In the genomic region with DNA sequence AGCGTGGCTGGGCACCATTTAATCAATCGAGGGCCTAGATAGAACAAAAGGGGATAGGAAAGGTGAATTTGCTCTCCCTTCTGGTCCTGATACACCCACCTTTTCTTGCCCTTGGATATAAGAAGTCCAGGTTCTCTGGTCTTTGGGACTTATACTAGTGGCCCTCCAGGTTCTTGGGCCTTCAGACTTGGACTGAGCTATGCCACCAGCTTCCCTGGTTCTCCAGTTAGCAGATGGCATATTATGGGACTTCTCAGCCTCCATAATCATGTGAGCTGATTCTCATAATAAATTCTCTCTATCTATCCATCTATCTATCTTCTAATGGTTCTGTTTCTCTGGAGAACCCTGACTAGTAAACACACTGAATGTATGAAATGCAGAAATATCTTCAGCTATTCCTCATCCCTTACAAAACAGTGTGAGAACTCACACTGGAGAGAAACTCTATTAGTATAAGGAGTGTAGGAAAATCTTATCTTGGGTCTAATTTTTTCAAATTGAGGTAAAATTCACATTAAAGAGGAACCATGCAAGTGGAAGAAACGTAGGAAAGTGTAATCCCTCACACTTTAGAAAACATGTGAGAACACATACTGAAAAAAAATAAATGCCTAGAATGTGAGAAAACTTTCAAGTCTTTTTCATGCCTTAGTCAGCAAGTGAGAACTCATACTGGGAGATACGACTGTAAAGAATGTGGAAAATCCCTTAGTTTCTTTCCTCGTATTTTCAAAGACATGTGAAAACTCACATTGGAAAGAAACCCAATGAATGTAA, we compare ENCODE assay signal across 1 cellular context.
TF ChIP-seq lines count a peak whose summit lies in the region.

No MANE protein-coding gene starts in this region.

TF ChIP-seq in HepG2, 621 proteins besides CTCF, POLR2A, EP300 and RAD21:
- TF ChIP-seq, protein P1, sequence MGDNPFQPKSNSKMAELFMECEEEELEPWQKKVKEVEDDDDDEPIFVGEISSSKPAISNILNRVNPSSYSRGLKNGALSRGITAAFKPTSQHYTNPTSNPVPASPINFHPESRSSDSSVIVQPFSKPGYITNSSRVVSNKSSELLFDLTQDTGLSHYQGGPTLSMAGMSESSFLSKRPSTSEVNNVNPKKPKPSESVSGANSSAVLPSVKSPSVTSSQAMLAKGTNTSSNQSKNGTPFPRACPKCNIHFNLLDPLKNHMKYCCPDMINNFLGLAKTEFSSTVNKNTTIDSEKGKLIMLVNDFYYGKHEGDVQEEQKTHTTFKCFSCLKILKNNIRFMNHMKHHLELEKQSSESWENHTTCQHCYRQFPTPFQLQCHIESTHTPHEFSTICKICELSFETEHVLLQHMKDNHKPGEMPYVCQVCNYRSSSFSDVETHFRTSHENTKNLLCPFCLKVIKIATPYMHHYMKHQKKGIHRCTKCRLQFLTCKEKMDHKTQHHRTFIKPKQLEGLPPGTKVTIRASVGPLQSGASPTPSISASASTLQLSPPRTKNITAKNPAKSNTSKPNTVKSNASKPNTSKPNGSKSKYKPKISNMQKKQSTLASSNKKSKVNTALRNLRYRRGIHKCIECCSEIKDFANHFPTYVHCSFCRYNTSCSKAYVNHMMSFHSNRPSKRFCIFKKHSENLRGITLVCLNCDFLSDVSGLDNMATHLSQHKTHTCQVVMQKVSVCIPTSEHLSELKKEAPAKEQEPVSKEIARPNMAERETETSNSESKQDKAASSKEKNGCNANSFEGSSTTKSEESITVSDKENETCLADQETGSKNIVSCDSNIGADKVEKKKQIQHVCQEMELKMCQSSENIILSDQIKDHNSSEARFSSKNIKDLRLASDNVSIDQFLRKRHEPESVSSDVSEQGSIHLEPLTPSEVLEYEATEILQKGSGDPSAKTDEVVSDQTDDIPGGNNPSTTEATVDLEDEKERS (CRISPR knock-in tag; IDR thresholded peaks at IDR 0.05) = peak; percentile 72; the same call in 1 of the 2 replicates
- TF ChIP-seq, protein P2, sequence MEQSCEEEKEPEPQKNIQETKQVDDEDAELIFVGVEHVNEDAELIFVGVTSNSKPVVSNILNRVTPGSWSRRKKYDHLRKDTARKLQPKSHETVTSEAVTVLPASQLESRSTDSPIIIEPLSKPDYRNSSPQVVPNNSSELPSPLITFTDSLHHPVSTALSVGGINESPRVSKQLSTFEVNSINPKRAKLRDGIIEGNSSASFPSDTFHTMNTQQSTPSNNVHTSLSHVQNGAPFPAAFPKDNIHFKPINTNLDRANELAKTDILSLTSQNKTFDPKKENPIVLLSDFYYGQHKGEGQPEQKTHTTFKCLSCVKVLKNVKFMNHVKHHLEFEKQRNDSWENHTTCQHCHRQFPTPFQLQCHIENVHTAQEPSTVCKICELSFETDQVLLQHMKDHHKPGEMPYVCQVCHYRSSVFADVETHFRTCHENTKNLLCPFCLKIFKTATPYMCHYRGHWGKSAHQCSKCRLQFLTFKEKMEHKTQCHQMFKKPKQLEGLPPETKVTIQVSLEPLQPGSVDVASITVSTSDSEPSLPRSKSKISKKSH (CRISPR knock-in tag; IDR thresholded peaks at IDR 0.05; ENCODE audit: borderline replicate concordance) = no peak
- no peak for TF ChIP-seq ZC3H4 (CRISPR knock-in tag; IDR thresholded peaks at IDR 0.05; ENCODE audit: borderline replicate concordance)
- TF ChIP-seq ZBTB42 (CRISPR knock-in tag; IDR thresholded peaks at IDR 0.05) = no peak
- no peak for TF ChIP-seq MAFF (IDR thresholded peaks at IDR 0.05; ENCODE audit: low read depth, low read length)
- TF ChIP-seq, protein P3, sequence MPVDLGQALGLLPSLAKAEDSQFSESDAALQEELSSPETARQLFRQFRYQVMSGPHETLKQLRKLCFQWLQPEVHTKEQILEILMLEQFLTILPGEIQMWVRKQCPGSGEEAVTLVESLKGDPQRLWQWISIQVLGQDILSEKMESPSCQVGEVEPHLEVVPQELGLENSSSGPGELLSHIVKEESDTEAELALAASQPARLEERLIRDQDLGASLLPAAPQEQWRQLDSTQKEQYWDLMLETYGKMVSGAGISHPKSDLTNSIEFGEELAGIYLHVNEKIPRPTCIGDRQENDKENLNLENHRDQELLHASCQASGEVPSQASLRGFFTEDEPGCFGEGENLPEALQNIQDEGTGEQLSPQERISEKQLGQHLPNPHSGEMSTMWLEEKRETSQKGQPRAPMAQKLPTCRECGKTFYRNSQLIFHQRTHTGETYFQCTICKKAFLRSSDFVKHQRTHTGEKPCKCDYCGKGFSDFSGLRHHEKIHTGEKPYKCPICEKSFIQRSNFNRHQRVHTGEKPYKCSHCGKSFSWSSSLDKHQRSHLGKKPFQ (CRISPR knock-in tag; IDR thresholded peaks at IDR 0.05; ENCODE audit: insufficient replicate concordance) = no peak
- no peak for TF ChIP-seq NR2C2 (CRISPR knock-in tag; IDR thresholded peaks at IDR 0.05; ENCODE audit: borderline replicate concordance)
- TF ChIP-seq ZNF274 (CRISPR knock-in tag; IDR thresholded peaks at IDR 0.05) = peak; percentile 97; the same call in 1 of the 2 replicates
TF ChIP-seq in HepG2: peak in this region for 2.
